Comparison of ENCODE assay signal across 36 cellular contexts in the genomic region with DNA sequence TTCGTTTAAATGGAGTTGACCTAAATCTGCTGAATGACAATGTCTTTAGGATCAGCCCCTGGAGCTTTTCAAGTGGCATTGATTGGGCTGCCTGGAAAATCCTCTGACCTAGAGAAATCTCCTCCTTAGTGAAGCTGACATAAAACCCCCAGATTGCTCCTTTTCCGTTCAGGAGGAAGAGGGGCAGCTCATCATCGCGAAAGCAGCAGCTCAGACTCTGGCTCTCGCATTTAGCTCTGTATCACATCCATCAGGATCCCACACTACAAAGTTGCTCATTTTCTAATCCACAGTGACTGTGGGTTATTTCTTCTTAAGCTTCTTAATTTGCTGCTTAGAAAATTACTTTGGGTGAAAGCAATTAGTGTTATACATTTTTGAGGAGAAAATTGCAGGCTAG.
"Had no signal": no experiment of that assay in that cellular context is flagged by ENCODE, and none has a peak within 500 bp of the region (broad histone marks: within the 10 kb centered on the region; RNA-seq: fewer than 3 reads in every experiment).

No MANE protein-coding gene starts in this region.

- H3K27me3 ChIP-seq: brain microvascular endothelial cell, Peyer's patch had no signal

- H3K4me1 ChIP-seq: Peyer's patch had no signal

- DNase-seq: activated CD4-positive, alpha-beta T cell treated with anti-CD3 and anti-CD28 coated beads, Interleukin-2, amount 10 ng/mL, durations not matched to agents 24 days and 14 days; activated CD4-positive, alpha-beta T cell treated with anti-CD3 and anti-CD28 coated beads, Interleukin-2, amount 50 U/mL, for 4 hours; activated CD4-positive, CD25-positive, alpha-beta regulatory T cell; activated CD8-positive, alpha-beta T cell treated with anti-CD3 and anti-CD28 coated beads for 36 hours; activated effector memory CD4-positive, alpha-beta T cell treated with anti-CD3 and anti-CD28 coated beads, Interleukin-2, amount 50 U/mL, for 16 hours; activated naive CD4-positive, alpha-beta T cell; activated naive CD4-positive, alpha-beta T cell treated with anti-CD3 and anti-CD28 coated beads, Interleukin-2, amount 50 U/mL, for 16 hours; activated naive CD8-positive, alpha-beta T cell treated with anti-CD3 and anti-CD28 coated beads for 36 hours; activated T-cell treated with anti-CD3 and anti-CD28 coated beads, Interleukin-2, amount 50 U/mL, for 1 hour; activated T-cell treated with anti-CD3 and anti-CD28 coated beads, Interleukin-2, amount 50 U/mL, for 72 hours; amniotic stem cell; aorta; brain microvascular endothelial cell; central memory CD4-positive, alpha-beta T cell; NCI-H1092 treated with DMSO at 0.1 percent for 48 hours; NCI-H1417; NCI-H146; NCI-H187; NCI-H2029 treated with DMSO at 0.1 percent for 48 hours; NCI-H2107; NCI-H2171; NCI-H510A; NCI-H526; NCI-H774; PC-3; Peyer's patch; SIG-M5; SW 1271; T-helper 1 cell; T-helper 2 cell; T-helper 9 cell had no signal

- H3K9me3 Mint-ChIP-seq: activated CD4-positive, alpha-beta T cell treated with anti-CD3 and anti-CD28 coated beads, Interleukin-2, amount 10 ng/mL, durations not matched to agents 24 days and 14 days; activated CD8-positive, alpha-beta T cell treated with anti-CD3 and anti-CD28 coated beads for 36 hours; activated naive CD8-positive, alpha-beta T cell treated with anti-CD3 and anti-CD28 coated beads for 36 hours; activated T-cell treated with anti-CD3 and anti-CD28 coated beads, Interleukin-2, amount 50 U/mL, for 72 hours; activated T-helper 17 cell treated with anti-CD3 and anti-CD28 coated beads, Interleukin-2, amount 50 U/mL, for 72 hours had no signal

- H3K4me1 Mint-ChIP-seq: activated CD4-positive, alpha-beta T cell treated with anti-CD3 and anti-CD28 coated beads, Interleukin-2, amount 10 ng/mL, durations not matched to agents 24 days and 14 days; activated naive CD8-positive, alpha-beta T cell treated with anti-CD3 and anti-CD28 coated beads for 36 hours; activated T-helper 17 cell treated with anti-CD3 and anti-CD28 coated beads, Interleukin-2, amount 50 U/mL, for 72 hours had no signal

- H3K4me3 ChIP-seq: K562, Peyer's patch had no signal

- ATAC-seq: activated CD8-positive, alpha-beta T cell treated with anti-CD3 and anti-CD28 coated beads for 36 hours; activated T-cell treated with anti-CD3 and anti-CD28 coated beads, Interleukin-2, amount 50 U/mL, for 72 hours; activated T-helper 17 cell treated with anti-CD3 and anti-CD28 coated beads, Interleukin-2, amount 50 U/mL, for 72 hours; K562; PC-3; Right ventricle myocardium inferior had no signal

- H3K4me3 Mint-ChIP-seq: activated CD4-positive, alpha-beta T cell treated with anti-CD3 and anti-CD28 coated beads, Interleukin-2, amount 10 ng/mL, durations not matched to agents 24 days and 14 days; activated CD8-positive, alpha-beta T cell treated with anti-CD3 and anti-CD28 coated beads for 36 hours; activated naive CD8-positive, alpha-beta T cell treated with anti-CD3 and anti-CD28 coated beads for 36 hours; activated T-cell treated with anti-CD3 and anti-CD28 coated beads, Interleukin-2, amount 50 U/mL, for 72 hours; activated T-helper 17 cell treated with anti-CD3 and anti-CD28 coated beads, Interleukin-2, amount 50 U/mL, for 72 hours had no signal

- H3K27ac ChIP-seq: brain microvascular endothelial cell, Peyer's patch, RWPE1, VCaP had no signal

- H3K9me3 ChIP-seq: Peyer's patch had no signal

- H3K36me3 ChIP-seq: brain microvascular endothelial cell, Peyer's patch had no signal

- H3K27ac Mint-ChIP-seq: activated CD4-positive, alpha-beta T cell treated with anti-CD3 and anti-CD28 coated beads, Interleukin-2, amount 10 ng/mL, durations not matched to agents 24 days and 14 days; activated CD8-positive, alpha-beta T cell treated with anti-CD3 and anti-CD28 coated beads for 36 hours; activated naive CD8-positive, alpha-beta T cell treated with anti-CD3 and anti-CD28 coated beads for 36 hours; activated T-cell treated with anti-CD3 and anti-CD28 coated beads, Interleukin-2, amount 50 U/mL, for 72 hours; activated T-helper 17 cell treated with anti-CD3 and anti-CD28 coated beads, Interleukin-2, amount 50 U/mL, for 72 hours had no signal

- H3K27me3 Mint-ChIP-seq: activated CD4-positive, alpha-beta T cell treated with anti-CD3 and anti-CD28 coated beads, Interleukin-2, amount 10 ng/mL, durations not matched to agents 24 days and 14 days; activated naive CD8-positive, alpha-beta T cell treated with anti-CD3 and anti-CD28 coated beads for 36 hours had no signal

- H3K36me3 Mint-ChIP-seq: activated naive CD8-positive, alpha-beta T cell treated with anti-CD3 and anti-CD28 coated beads for 36 hours had no signal
